In genomic region chr12:124078800-124079199, GRCh38 we compare ENCODE assay signal across 19 cellular contexts.
DNase-seq lines count a peak whose midpoint lies in the region; ATAC-seq and TF ChIP-seq lines count a peak whose summit lies in the region.
"Had no signal": no experiment of that assay in that cellular context is flagged by ENCODE, and none has a peak within 500 bp of the region (broad histone marks: within the 10 kb centered on the region; RNA-seq: fewer than 3 reads in every experiment).

No MANE protein-coding gene starts in this region.

- POLR2A ChIA-PET in Caco-2 (lab: Charles Lee), result no interaction called here

- H3K4me1 Mint-ChIP-seq in Caco-2 (ENCODE audit: low read depth, unreplicated experiment) (peaks cover 29% of the 10 kb centered on the region), glutamatergic neuron (ENCODE audit: low read depth, unreplicated experiment) (peaks cover 39% of the 10 kb centered on the region), progenitor cell of endocrine pancreas (ENCODE audit: low read depth) (peaks cover 21% of the 10 kb centered on the region)
- no peaks in the 10 kb centered on the region for H3K4me1 Mint-ChIP-seq in stimulated activated memory B cell treated with anti-CD40 and anti-IgM and Interleukin-4, amounts not matched to agents 10 μg/mL and 1 μg/mL and 100 μg/mL, for 72 hours
- H3K4me1 Mint-ChIP-seq: B cell, IgD-negative memory B cell had no signal

- intact Hi-C loops in Caco-2 (cut with micrococcal nuclease; ENCODE audit: unreplicated experiment), result loop anchor here (5.0 kb wide), 1 partner anchor 54 kb away; no protein-coding TSS in a partner anchor

- no TSS peak for BruUV-seq in Caco-2 (replicated peaks; lab: Mats Ljungman, UMichigan)

- peaks cover 32% of the 10 kb centered on the region for H3K4me1 ChIP-seq in Caco-2

- no peaks in the 10 kb centered on the region for H3K27me3 ChIP-seq in Caco-2 (replicated peaks; ENCODE audit: control insufficient read depth, insufficient read depth, low read length)
- H3K27me3 ChIP-seq: BLaER1 treated with 17β-estradiol and CSF1 and Interleukin-3, amounts not matched to agents 10 nM and 100 nM had no signal

- no peak for TF ChIP-seq CTCF in Caco-2 (IDR thresholded peaks at IDR 0.05; ENCODE audit: insufficient read depth in 1 of 2, low read depth in 1 of 2, low read length in 1 of 2, severe bottlenecking in 1 of 2, unreplicated experiment in 1 of 2)
- no peak for TF ChIP-seq CTCF in glutamatergic neuron (IDR thresholded peaks at IDR 0.05; ENCODE audit: partially characterized antibody, unreplicated experiment)
- TF ChIP-seq CTCF in progenitor cell of endocrine pancreas (IDR thresholded peaks at IDR 0.05; ENCODE audit: unreplicated experiment), result no peak

- H3K9me3 Mint-ChIP-seq in Caco-2 (ENCODE audit: unreplicated experiment), result no peaks in the 10 kb centered on the region
- peaks cover 22% of the 10 kb centered on the region for H3K9me3 Mint-ChIP-seq in glutamatergic neuron (ENCODE audit: unreplicated experiment)
- H3K9me3 Mint-ChIP-seq in stimulated activated memory B cell treated with anti-CD40 and anti-IgM and Interleukin-4, amounts not matched to agents 10 μg/mL and 1 μg/mL and 100 μg/mL, for 72 hours, result no peaks in the 10 kb centered on the region
- H3K9me3 Mint-ChIP-seq in progenitor cell of endocrine pancreas (ENCODE audit: low read depth), result no peaks in the 10 kb centered on the region
- H3K9me3 Mint-ChIP-seq: CD8-positive, alpha-beta T cell; H9; IgD-negative memory B cell had no signal

- peaks cover 3% of the 10 kb centered on the region for H3K9me3 ChIP-seq in Caco-2
- H3K9me3 ChIP-seq: BLaER1 treated with 17β-estradiol and CSF1 and Interleukin-3, amounts not matched to agents 10 nM and 100 nM had no signal

- H3K4me3 Mint-ChIP-seq in Caco-2 (ENCODE audit: unreplicated experiment), result no peak overlapping the region
- no peak overlapping the region for H3K4me3 Mint-ChIP-seq in glutamatergic neuron (ENCODE audit: unreplicated experiment)
- no peak overlapping the region for H3K4me3 Mint-ChIP-seq in stimulated activated memory B cell treated with anti-CD40 and anti-IgM and Interleukin-4, amounts not matched to agents 10 μg/mL and 1 μg/mL and 100 μg/mL, for 72 hours
- H3K4me3 Mint-ChIP-seq in progenitor cell of endocrine pancreas (ENCODE audit: low read depth), result no peak overlapping the region
- H3K4me3 Mint-ChIP-seq: B cell; CD8-positive, alpha-beta T cell; H9; IgD-negative memory B cell had no signal

- ATAC-seq in stimulated activated memory B cell treated with anti-CD40 and anti-IgM and Interleukin-4, amounts not matched to agents 10 μg/mL and 1 μg/mL and 100 μg/mL, for 72 hours, result peak; percentile 21
- ATAC-seq: CD8-positive, alpha-beta T cell had no signal

- H3K36me3 ChIP-seq in Caco-2 (ENCODE audit: control insufficient read depth, insufficient read depth, low read length), result no peaks in the 10 kb centered on the region
- H3K36me3 ChIP-seq: BLaER1 treated with 17β-estradiol and CSF1 and Interleukin-3, amounts not matched to agents 10 nM and 100 nM had no signal

- DNase-seq in Caco-2, result no peak
- peak; percentile 46 for DNase-seq in NCI-H82 treated with DMSO at 0.1 percent for 48 hours (lab: John Stamatoyannopoulos, UW; ENCODE audit: unreplicated experiment)
- DNase-seq in glutamatergic neuron, result peak; percentile 47
- DNase-seq in progenitor cell of endocrine pancreas (ENCODE audit: low spot score, unreplicated experiment), result no peak
- no peak for DNase-seq in HT-29 (ENCODE audit: low spot score)
- no peak for DNase-seq in DMS53 (lab: John Stamatoyannopoulos, UW)
- no peak for DNase-seq in DMS153 (lab: John Stamatoyannopoulos, UW)
- DNase-seq: 8988T; CD8-positive, alpha-beta T cell; DMS 273 treated with DMSO at 0.1 percent for 48 hours; DMS79; GDM1; GOT3; H9; KBM-7 had no signal

- CTCF ChIA-PET in Caco-2 (lab: Charles Lee), result interaction anchor here (0.6 kb wide), 1 partner anchor 17 kb away, joined by 4 read pairs; no protein-coding TSS in a partner anchor

- H3K27me3 Mint-ChIP-seq in Caco-2 (ENCODE audit: insufficient read depth, unreplicated experiment) (no peaks in the 10 kb centered on the region), glutamatergic neuron (ENCODE audit: unreplicated experiment) (peaks cover 14% of the 10 kb centered on the region), progenitor cell of endocrine pancreas (no peaks in the 10 kb centered on the region)
- peaks cover 18% of the 10 kb centered on the region for H3K27me3 Mint-ChIP-seq in stimulated activated memory B cell treated with anti-CD40 and anti-IgM and Interleukin-4, amounts not matched to agents 10 μg/mL and 1 μg/mL and 100 μg/mL, for 72 hours

- H3K36me3 Mint-ChIP-seq in Caco-2 (ENCODE audit: insufficient read depth, unreplicated experiment) (peaks cover 14% of the 10 kb centered on the region), glutamatergic neuron (ENCODE audit: unreplicated experiment) (no peaks in the 10 kb centered on the region), progenitor cell of endocrine pancreas (ENCODE audit: insufficient read depth) (no peaks in the 10 kb centered on the region)
- no peaks in the 10 kb centered on the region for H3K36me3 Mint-ChIP-seq in stimulated activated memory B cell treated with anti-CD40 and anti-IgM and Interleukin-4, amounts not matched to agents 10 μg/mL and 1 μg/mL and 100 μg/mL, for 72 hours
- H3K36me3 Mint-ChIP-seq: CD8-positive, alpha-beta T cell; IgD-negative memory B cell had no signal

- H3K4me3 ChIP-seq in Caco-2 (ENCODE audit: low read depth, low read length), result no peak overlapping the region
- H3K4me3 ChIP-seq: BLaER1 treated with 17β-estradiol and CSF1 and Interleukin-3, amounts not matched to agents 10 nM and 100 nM had no signal

- H3K27ac Mint-ChIP-seq in Caco-2 (ENCODE audit: unreplicated experiment) (peak overlapping the region; percentile 51), glutamatergic neuron (ENCODE audit: unreplicated experiment) (no peak overlapping the region), progenitor cell of endocrine pancreas (no peak overlapping the region)
- H3K27ac Mint-ChIP-seq in stimulated activated memory B cell treated with anti-CD40 and anti-IgM and Interleukin-4, amounts not matched to agents 10 μg/mL and 1 μg/mL and 100 μg/mL, for 72 hours, result no peak overlapping the region
- H3K27ac Mint-ChIP-seq: B cell; CD8-positive, alpha-beta T cell; H9; IgD-negative memory B cell had no signal

Comparison
In these comparisons a context has a peak if more than half of its experiments do, and no peak if none do; other contexts are left out.
1. DNase-seq: peak in NCI-H82 treated with DMSO at 0.1 percent for 48 hours (single experiment) and glutamatergic neuron (single experiment); none in Caco-2 (0 of 2), progenitor cell of endocrine pancreas (single experiment), HT-29 (single experiment), DMS53 (single experiment) and DMS153 (single experiment).